Comparison of ENCODE assay signal across 1 cellular context in genomic region chr2:241686649-241687425, GRCh38.
A peak's percentile ranks its signal among the peaks of the same experiment; 100 is the strongest.
TF ChIP-seq lines count a peak whose summit lies in the region.

DTYMK (minus strand) TSS chr2:241686815; CDS start chr2:241686783, 32 bp downstream.

TF ChIP-seq in HepG2, 621 proteins besides CTCF, POLR2A, EP300 and RAD21 (continued from another document and continues in another):
- TF ChIP-seq ZBED4 (CRISPR knock-in tag; IDR thresholded peaks at IDR 0.05; ENCODE audit: borderline replicate concordance), result peak; percentile 20; the same call in 1 of the 2 replicates
- peak; percentile 100 for TF ChIP-seq YEATS4 (CRISPR knock-in tag; IDR thresholded peaks at IDR 0.05; ENCODE audit: borderline replicate concordance)
- TF ChIP-seq TOE1 (CRISPR knock-in tag; IDR thresholded peaks at IDR 0.05), result peak; percentile 95
- no peak; the same call in 1 of the 2 replicates for TF ChIP-seq FOSL1 (CRISPR knock-in tag; IDR thresholded peaks at IDR 0.05; ENCODE audit: borderline replicate concordance)
- TF ChIP-seq ZBTB3 (CRISPR knock-in tag; IDR thresholded peaks at IDR 0.05; ENCODE audit: borderline replicate concordance, low read depth), result peak; percentile 91; the same call in 1 of the 2 replicates
- TF ChIP-seq EHMT2 (IDR thresholded peaks at IDR 0.05; ENCODE audit: borderline replicate concordance, low read depth, low read length), result no peak
- peak; percentile 94 for TF ChIP-seq ZNF607 (CRISPR knock-in tag; IDR thresholded peaks at IDR 0.05; ENCODE audit: borderline replicate concordance)
- TF ChIP-seq SRSF4 (IDR thresholded peaks at IDR 0.05; ENCODE audit: low read depth, low read length, poor library complexity, severe bottlenecking), result peak; percentile 89
- TF ChIP-seq TFDP2 (CRISPR knock-in tag; IDR thresholded peaks at IDR 0.05), result peak; percentile 99
- TF ChIP-seq IKZF4 (CRISPR knock-in tag; IDR thresholded peaks at IDR 0.05; ENCODE audit: borderline replicate concordance, low read depth, not compliant biosample characterization), result peak; percentile 24
- peak; percentile 8; the same call in 1 of the 2 replicates for TF ChIP-seq RELA (CRISPR knock-in tag; IDR thresholded peaks at IDR 0.05)
- peak; percentile 25; the same call in 1 of the 2 replicates for TF ChIP-seq ZNF713 (CRISPR knock-in tag; IDR thresholded peaks at IDR 0.05)
- TF ChIP-seq KLF6 (CRISPR knock-in tag; IDR thresholded peaks at IDR 0.05), result peak; percentile 95
- peak; percentile 95 for TF ChIP-seq ZNF772 (CRISPR knock-in tag; IDR thresholded peaks at IDR 0.05)
- peak; percentile 47; the same call in 1 of the 2 replicates for TF ChIP-seq JUND (CRISPR knock-in tag; IDR thresholded peaks at IDR 0.05)
- TF ChIP-seq FIP1L1 (IDR thresholded peaks at IDR 0.05; ENCODE audit: borderline replicate concordance, insufficient read depth, low read depth, low read length), result no peak
- TF ChIP-seq ZFY (CRISPR knock-in tag; IDR thresholded peaks at IDR 0.05), result peak; percentile 97
- TF ChIP-seq ZNF44 (CRISPR knock-in tag; IDR thresholded peaks at IDR 0.05), result no peak
- no peak; the same call in none of the 2 replicates for TF ChIP-seq ZNF703 (CRISPR knock-in tag; IDR thresholded peaks at IDR 0.05; ENCODE audit: borderline replicate concordance)
- TF ChIP-seq ZNF816 (CRISPR knock-in tag; IDR thresholded peaks at IDR 0.05; ENCODE audit: borderline replicate concordance), result peak; percentile 83; the same call in 1 of the 2 replicates
- 0 out of 2 replicates have a peak, but pooled peaks have one; percentile 14 for TF ChIP-seq NR2F2 (IDR thresholded peaks at IDR 0.05; ENCODE audit: borderline replicate concordance, low read depth)
- TF ChIP-seq ZNF678 (CRISPR knock-in tag; IDR thresholded peaks at IDR 0.05), result 0 out of 2 replicates have a peak, but pooled peaks have one; percentile 19
- TF ChIP-seq SRF (IDR thresholded peaks at IDR 0.05; ENCODE audit: low read depth, low read length), result 0 out of 2 replicates have a peak, but pooled peaks have one; percentile 9
- TF ChIP-seq ZNF644 (CRISPR knock-in tag; IDR thresholded peaks at IDR 0.05; ENCODE audit: low read depth), result no peak
- TF ChIP-seq GTF2F1 (IDR thresholded peaks at IDR 0.05; ENCODE audit: low read length), result no peak
- TF ChIP-seq ETV5 (CRISPR knock-in tag; IDR thresholded peaks at IDR 0.05; ENCODE audit: borderline replicate concordance), result peak; percentile 97
- TF ChIP-seq ZNF383 (CRISPR knock-in tag; IDR thresholded peaks at IDR 0.05; ENCODE audit: borderline replicate concordance), result no peak
- peak; percentile 39; the same call in 1 of the 2 replicates for TF ChIP-seq CSRNP2 (CRISPR knock-in tag; conservative IDR thresholded peaks at IDR 0.05; ENCODE audit: low read depth)
- peak; percentile 80; the same call in 1 of the 2 replicates for TF ChIP-seq TARDBP (CRISPR knock-in tag; IDR thresholded peaks at IDR 0.05)
- no peak for TF ChIP-seq NPAS2 (CRISPR knock-in tag; IDR thresholded peaks at IDR 0.05; ENCODE audit: borderline replicate concordance)
- TF ChIP-seq ZNF264 (CRISPR knock-in tag; IDR thresholded peaks at IDR 0.05), result peak; percentile 48; the same call in 1 of the 2 replicates
- TF ChIP-seq ZNF292 (CRISPR knock-in tag; IDR thresholded peaks at IDR 0.05; ENCODE audit: borderline replicate concordance, low read depth), result 0 out of 2 replicates have a peak, but pooled peaks have one; percentile 45
- TF ChIP-seq KMT2B (CRISPR knock-in tag; IDR thresholded peaks at IDR 0.05), result peak; percentile 66; the same call in 1 of the 2 replicates
- peak; percentile 81; the same call in 1 of the 2 replicates for TF ChIP-seq ZNF567 (CRISPR knock-in tag; IDR thresholded peaks at IDR 0.05; ENCODE audit: borderline replicate concordance)
- TF ChIP-seq ZNF580 (CRISPR knock-in tag; IDR thresholded peaks at IDR 0.05; ENCODE audit: borderline replicate concordance, low read depth), result no peak; the same call in 1 of the 2 replicates
- TF ChIP-seq NFATC3 (CRISPR knock-in tag; IDR thresholded peaks at IDR 0.05), result no peak
- TF ChIP-seq ELF3 (CRISPR knock-in tag; IDR thresholded peaks at IDR 0.05), result peak; percentile 93
- peak; percentile 80; the same call in 1 of the 2 replicates for TF ChIP-seq ZNF142 (CRISPR knock-in tag; IDR thresholded peaks at IDR 0.05)
- no peak for TF ChIP-seq MAFF (IDR thresholded peaks at IDR 0.05; ENCODE audit: low read depth, low read length)
- peak; percentile 53; the same call in 1 of the 2 replicates for TF ChIP-seq GFI1 (CRISPR knock-in tag; IDR thresholded peaks at IDR 0.05; ENCODE audit: borderline replicate concordance)
- TF ChIP-seq ZNF225 (CRISPR knock-in tag; IDR thresholded peaks at IDR 0.05), result peak; percentile 42; the same call in 1 of the 2 replicates
- no peak for TF ChIP-seq HNF1A (IDR thresholded peaks at IDR 0.05; ENCODE audit: low read depth)
- TF ChIP-seq HNF1A (CRISPR knock-in tag; IDR thresholded peaks at IDR 0.05; ENCODE audit: borderline replicate concordance), result no peak; the same call in 1 of the 2 replicates
- TF ChIP-seq SRSF9 (IDR thresholded peaks at IDR 0.05; ENCODE audit: borderline replicate concordance, insufficient read depth, low read depth, low read length, poor library complexity, severe bottlenecking), result no peak
- TF ChIP-seq CBX2 (IDR thresholded peaks at IDR 0.05; ENCODE audit: low read depth, low read length), result no peak
- TF ChIP-seq CBX2 (CRISPR knock-in tag; IDR thresholded peaks at IDR 0.05; ENCODE audit: low read depth), result peak; percentile 57; the same call in 1 of the 2 replicates
- 0 out of 2 replicates have a peak, but pooled peaks have one; percentile 32 for TF ChIP-seq ZNF792 (CRISPR knock-in tag; IDR thresholded peaks at IDR 0.05)
- TF ChIP-seq ZNF260 (CRISPR knock-in tag; IDR thresholded peaks at IDR 0.05; ENCODE audit: borderline replicate concordance, low read depth), result no peak
- TF ChIP-seq SNAI1 (CRISPR knock-in tag; IDR thresholded peaks at IDR 0.05; ENCODE audit: borderline replicate concordance), result no peak
